In the genomic region with DNA sequence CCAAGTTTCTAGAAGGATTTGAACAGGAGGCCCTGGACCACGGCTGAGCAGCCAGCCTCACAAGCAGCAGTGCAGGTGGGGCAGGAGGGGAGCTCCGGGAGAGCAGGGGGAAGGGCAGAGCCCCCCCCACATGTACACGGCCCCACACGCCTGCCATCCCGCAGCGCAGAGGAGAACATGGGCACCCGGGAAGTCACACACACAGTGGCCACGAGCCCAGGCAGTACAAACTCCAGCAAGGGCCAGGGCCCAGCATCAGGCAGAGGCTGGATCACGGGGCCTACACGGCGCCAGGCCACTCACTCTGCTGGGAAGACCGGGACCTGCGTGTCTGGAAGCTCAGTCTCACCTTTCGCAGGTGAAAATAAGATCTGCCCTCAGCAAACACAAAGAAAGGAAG, we compare ENCODE assay signal across 24 cellular contexts. TPM values are rescaled to one million over a fixed set of nuclear protein-coding genes. Genes with fewer than 3 reads are reported as not detected.
DNase-seq lines count a peak whose midpoint lies in the region; ATAC-seq and TF ChIP-seq lines count a peak whose summit lies in the region.
"Had no signal": no experiment of that assay in that cellular context is flagged by ENCODE, and none has a peak within 500 bp of the region (broad histone marks: within the 10 kb centered on the region; RNA-seq: fewer than 3 reads in every experiment).

No MANE protein-coding gene starts in this region.

- POLR2A ChIA-PET in RWPE1 (lab: Yijun Ruan, JAX; ENCODE audit: low non-redundant PET), result no interaction called here

- no peaks in the 10 kb centered on the region for H3K27me3 Mint-ChIP-seq in activated T-cell treated with anti-CD3 and anti-CD28 coated beads, Interleukin-2, amount 50 U/mL, for 24 hours
- H3K27me3 Mint-ChIP-seq in activated T-cell treated with anti-CD3 and anti-CD28 coated beads, Interleukin-2, amount 50 U/mL, for 72 hours (ENCODE audit: low read depth), result no peaks in the 10 kb centered on the region

- CTCF ChIA-PET in RWPE1 (lab: Yijun Ruan, JAX), result no interaction called here

- TF ChIP-seq CTCF in RWPE1 (conservative IDR thresholded peaks at IDR 0.05; ENCODE audit: low read depth), result no peak

- peak overlapping the region; percentile 63 for H3K27ac ChIP-seq in RWPE1
- peak overlapping the region; percentile 11 for H3K27ac ChIP-seq in epithelial cell of prostate
- no peak overlapping the region for H3K27ac ChIP-seq in SJCRH30
- H3K27ac ChIP-seq: GM23248 had no signal

- H3K4me3 Mint-ChIP-seq in activated T-cell treated with anti-CD3 and anti-CD28 coated beads, Interleukin-2, amount 50 U/mL, for 24 hours, result no peak overlapping the region
- no peak overlapping the region for H3K4me3 Mint-ChIP-seq in activated T-cell treated with anti-CD3 and anti-CD28 coated beads, Interleukin-2, amount 50 U/mL, for 72 hours
- H3K4me3 Mint-ChIP-seq: CD8-positive, alpha-beta T cell; HFFc6 had no signal

- H3K4me3 ChIP-seq in SJCRH30, result no peak overlapping the region
- H3K4me3 ChIP-seq: GM23248, HAP-1 had no signal

- H3K4me1 Mint-ChIP-seq in activated T-cell treated with anti-CD3 and anti-CD28 coated beads, Interleukin-2, amount 50 U/mL, for 24 hours (ENCODE audit: low read depth), result peaks cover 30% of the 10 kb centered on the region
- peaks cover 28% of the 10 kb centered on the region for H3K4me1 Mint-ChIP-seq in activated T-cell treated with anti-CD3 and anti-CD28 coated beads, Interleukin-2, amount 50 U/mL, for 72 hours (ENCODE audit: low read depth)

- no peaks in the 10 kb centered on the region for H3K9me3 ChIP-seq in SJCRH30 (replicated peaks)
- H3K9me3 ChIP-seq: Caco-2, HAP-1 had no signal

- peaks cover 7% of the 10 kb centered on the region; the same call in 1 of the 2 replicates for H3K36me3 ChIP-seq in SJCRH30

- ATAC-seq in activated T-cell treated with anti-CD3 and anti-CD28 coated beads, Interleukin-2, amount 50 U/mL, for 72 hours (replicated peaks in 1 of 2), result no peak
- ATAC-seq in HG02642 (IDR thresholded peaks at IDR 0.05; ENCODE audit: poor library complexity, unreplicated experiment), result no peak
- no peak for ATAC-seq in GM18498 (IDR thresholded peaks at IDR 0.05; ENCODE audit: unreplicated experiment)
- ATAC-seq: CD8-positive, alpha-beta T cell had no signal

- H3K9me3 Mint-ChIP-seq in activated T-cell treated with anti-CD3 and anti-CD28 coated beads, Interleukin-2, amount 50 U/mL, for 24 hours, result no peaks in the 10 kb centered on the region
- no peaks in the 10 kb centered on the region for H3K9me3 Mint-ChIP-seq in activated T-cell treated with anti-CD3 and anti-CD28 coated beads, Interleukin-2, amount 50 U/mL, for 72 hours
- H3K9me3 Mint-ChIP-seq: CD8-positive, alpha-beta T cell; HFFc6 had no signal

- peaks cover 65% of the 10 kb centered on the region for H3K36me3 Mint-ChIP-seq in activated T-cell treated with anti-CD3 and anti-CD28 coated beads, Interleukin-2, amount 50 U/mL, for 24 hours (ENCODE audit: low read depth)
- peaks cover 0 to 7% of the 10 kb centered on the region in 2 donors for H3K36me3 Mint-ChIP-seq in activated T-cell treated with anti-CD3 and anti-CD28 coated beads, Interleukin-2, amount 50 U/mL, for 72 hours (ENCODE audit: insufficient read depth in 2 of 2)

- no peaks in the 10 kb centered on the region; the same call in 1 of the 2 replicates for H3K4me1 ChIP-seq in SJCRH30
- H3K4me1 ChIP-seq: HAP-1 had no signal

- H3K27ac Mint-ChIP-seq in activated T-cell treated with anti-CD3 and anti-CD28 coated beads, Interleukin-2, amount 50 U/mL, for 24 hours, result no peak overlapping the region
- no peak overlapping the region for H3K27ac Mint-ChIP-seq in activated T-cell treated with anti-CD3 and anti-CD28 coated beads, Interleukin-2, amount 50 U/mL, for 72 hours
- H3K27ac Mint-ChIP-seq: CD8-positive, alpha-beta T cell; HFFc6 had no signal

- DNase-seq in activated T-cell treated with anti-CD3 and anti-CD28 coated beads, Interleukin-2, amount 50 U/mL, for 24 hours, result peak; percentile 20
- DNase-seq in activated T-cell treated with anti-CD3 and anti-CD28 coated beads, Interleukin-2, amount 50 U/mL, for 72 hours, result no peak
- no peak for DNase-seq in RWPE1 (ENCODE audit: low spot score)
- DNase-seq in epithelial cell of prostate (ENCODE audit: low read depth, low spot score), result no peak
- no peak for DNase-seq in SJCRH30
- no peak for DNase-seq in DMS53 (lab: John Stamatoyannopoulos, UW)
- DNase-seq: Caco-2; CD8-positive, alpha-beta T cell; DMS79 treated with DMSO at 0.1 percent for 48 hours; GF-D8; GM23248; HFFc6; IMR-90; MV-4-11; NCI-H1105; NCI-H1436 treated with DMSO at 0.1 percent for 48 hours; NCI-H187 treated with DMSO at 0.1 percent for 48 hours; NCI-H2107; NCI-H526 treated with DMSO at 0.1 percent for 48 hours; RPMI8226; SHP77 had no signal

- H3K27me3 ChIP-seq in SJCRH30, result no peaks in the 10 kb centered on the region

RNA-seq across cellular contexts. Expression of gene SUMO3, which starts 5.2 kb away (rescaled TPM):
- 10 to 100 TPM; 60.1 to 67.8 TPM for total RNA-seq in activated T-cell treated with anti-CD3 and anti-CD28 coated beads, Interleukin-2, amount 50 U/mL, for 72 hours
- 70.3 and 76.9 TPM in 2 replicates for total RNA-seq in SJCRH30 (2014; rRNA removed; shearing (Covaris generic))

RNA-seq across cellular contexts. Expression of gene UBE2G2, which starts 11.0 kb away (rescaled TPM):
- 10 to 100 TPM; 85.2 to 95.6 TPM for total RNA-seq in activated T-cell treated with anti-CD3 and anti-CD28 coated beads, Interleukin-2, amount 50 U/mL, for 72 hours
- total RNA-seq in SJCRH30 (2014; rRNA removed; shearing (Covaris generic)), result 79.5 and 90.5 TPM in 2 replicates
